17 cellular contexts compared by ENCODE assay signal in the genomic region with DNA sequence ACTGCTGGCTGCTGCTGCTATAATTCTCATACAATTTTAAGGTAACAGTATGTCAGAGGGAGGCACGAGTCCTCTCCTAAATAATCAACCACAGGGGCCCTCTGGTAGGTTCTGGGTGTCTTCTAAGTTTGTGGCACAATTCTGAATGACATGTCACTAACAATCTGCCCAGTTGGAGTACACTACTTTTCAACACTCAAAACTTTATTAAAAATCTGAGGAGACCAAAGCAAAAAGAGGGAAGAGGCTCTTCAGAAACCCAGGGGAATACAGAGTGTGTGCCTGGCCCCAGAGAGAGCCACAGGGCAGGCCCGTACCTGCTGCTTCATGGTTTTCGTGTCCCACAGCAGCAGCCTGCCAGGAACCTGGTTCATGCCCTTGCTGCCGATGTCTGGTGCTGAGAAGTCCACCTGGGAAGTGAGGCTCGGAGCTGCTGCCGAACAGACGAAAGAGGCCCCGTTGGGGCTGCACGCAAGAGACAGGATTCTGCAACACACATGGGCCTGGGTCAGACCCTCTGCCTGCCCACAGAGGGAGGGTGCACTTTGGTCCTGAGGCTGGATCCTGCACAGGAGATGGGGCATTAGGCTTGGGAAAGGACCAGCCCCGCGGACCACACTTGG. TPM values are rescaled to one million over a fixed set of nuclear protein-coding genes. Genes with fewer than 3 reads are reported as not detected.
DNase-seq lines count a peak whose midpoint lies in the region; ATAC-seq, FAIRE-seq and TF ChIP-seq lines count a peak whose summit lies in the region.
"Had no signal": no experiment of that assay in that cellular context is flagged by ENCODE, and none has a peak within 500 bp of the region (broad histone marks: within the 10 kb centered on the region; RNA-seq: fewer than 3 reads in every experiment).

No MANE protein-coding gene starts in this region.

- H3F3A ChIP-seq in GM23248 (ENCODE audit: insufficient read depth): no peaks in the 10 kb centered on the region

- no peaks in the 10 kb centered on the region for H3K79me2 ChIP-seq in GM23248 (ENCODE audit: insufficient read depth)

- peak overlapping the region; percentile 61 for H3K27ac ChIP-seq in GM23248
- peak overlapping the region in 3 of 4 donors; percentile 33 to 48 (median 48) for H3K27ac ChIP-seq in pancreas
- H3K27ac ChIP-seq in CD4-positive, alpha-beta memory T cell (ENCODE audit: low read depth, low read length): no peak overlapping the region
- H3K27ac ChIP-seq: left ventricle myocardium inferior had no signal

- 82 to 89% methylated on average over 11 of the region's 11 CpGs for WGBS in GM23248 (ENCODE audit: low coverage in 1 of 2, low lambda C conversion rate in 2 of 2, missing lambda C conversion rate in 2 of 2), 2 experiments
- 69% methylated on average over 11 of the region's 11 CpGs for WGBS in pancreas, 2 donors

- no peak overlapping the region for H3K4me3 Mint-ChIP-seq in activated T-helper 1 cell treated with anti-CD3 and anti-CD28 coated beads, Interleukin-12 subunit alpha, Interleukin-12 subunit beta, Interleukin-2, Interleukin-4 antibody, amounts not matched to agents 30 ng/mL and 10 ng/mL and 1 ng/mL, durations not matched to agents 14 hours and 24 hours and 36 hours
- no peak overlapping the region for H3K4me3 Mint-ChIP-seq in CD4-positive, alpha-beta memory T cell
- H3K4me3 Mint-ChIP-seq: endodermal cell had no signal

- H3K4me2 ChIP-seq in GM23248 (ENCODE audit: unreplicated experiment): no peak overlapping the region

- POLR2A ChIA-PET in CD4-positive, alpha-beta memory T cell (lab: Charles Lee; ENCODE audit: partially characterized antibody): no interaction called here

- no peaks in the 10 kb centered on the region for H3K9me3 Mint-ChIP-seq in activated T-helper 1 cell treated with anti-CD3 and anti-CD28 coated beads, Interleukin-12 subunit alpha, Interleukin-12 subunit beta, Interleukin-2, Interleukin-4 antibody, amounts not matched to agents 30 ng/mL and 10 ng/mL and 1 ng/mL, durations not matched to agents 14 hours and 24 hours and 36 hours
- no peaks in the 10 kb centered on the region for H3K9me3 Mint-ChIP-seq in CD4-positive, alpha-beta memory T cell
- H3K9me3 Mint-ChIP-seq: endodermal cell had no signal

- no peaks in the 10 kb centered on the region for H3K9me2 ChIP-seq in GM23248 (ENCODE audit: insufficient read depth)

- no peak for DNase-seq in GM23248
- no peak for DNase-seq in activated T-helper 1 cell treated with anti-CD3 and anti-CD28 coated beads, Interleukin-12 subunit alpha, Interleukin-12 subunit beta, Interleukin-2, Interleukin-4 antibody, amounts not matched to agents 30 ng/mL and 10 ng/mL and 1 ng/mL, durations not matched to agents 14 hours and 24 hours and 36 hours (ENCODE audit: low spot score)
- DNase-seq in pancreas: no peak
- DNase-seq in SKM-1 treated with dmso at 0.1 percent for 144 hours (lab: John Stamatoyannopoulos, UW; ENCODE audit: unreplicated experiment): no peak
- no peak for DNase-seq in CD4-positive, alpha-beta memory T cell
- DNase-seq: COR-L47, endodermal cell, left ventricle myocardium inferior, NCI-H1417, NCI-H2171 had no signal

- H3K4me1 ChIP-seq in GM23248 (ENCODE audit: insufficient read depth): peaks cover 14% of the 10 kb centered on the region; the same call in 1 of the 2 replicates
- H3K4me1 ChIP-seq in pancreas: peaks cover 0 to 16% (median 13%) of the 10 kb centered on the region in 3 donors
- H3K4me1 ChIP-seq in CD4-positive, alpha-beta memory T cell (ENCODE audit: insufficient read depth, low read length): no peaks in the 10 kb centered on the region

- H3K36me3 ChIP-seq in GM23248 (ENCODE audit: low read depth) (0 out of 2 replicates have a peak, but pooled peaks cover 4% of the 10 kb centered on the region), pancreas (peaks cover 0 to 60% (median 12%) of the 10 kb centered on the region in 3 donors)
- peaks cover 45% of the 10 kb centered on the region for H3K36me3 ChIP-seq in CD4-positive, alpha-beta memory T cell (ENCODE audit: insufficient read depth, low read length)

- 0 out of 2 replicates have a peak overlapping the region, but pooled peaks have one; percentile 33 for H3K9ac ChIP-seq in GM23248

- CTCF ChIA-PET in CD4-positive, alpha-beta memory T cell (lab: Charles Lee; ENCODE audit: partially characterized antibody): interaction anchor here (1.4 kb wide), 1 partner anchor 42 kb away, joined by 3 read pairs; no protein-coding TSS in a partner anchor

- no peaks in the 10 kb centered on the region for H3K27me3 ChIP-seq in GM23248 (replicated peaks; ENCODE audit: insufficient read depth)
- no peaks in the 10 kb centered on the region for H3K27me3 ChIP-seq in pancreas
- H3K27me3 ChIP-seq in CD4-positive, alpha-beta memory T cell (ENCODE audit: insufficient read depth, low read length): no peaks in the 10 kb centered on the region

- in situ Hi-C loops in GM23248 (cut with MboI): loop anchor here (25.0 kb wide), 1 partner anchor 531 kb away; no protein-coding TSS in a partner anchor

- H2AFZ ChIP-seq in GM23248: no peak overlapping the region

- H3K27ac Mint-ChIP-seq in activated T-helper 1 cell treated with anti-CD3 and anti-CD28 coated beads, Interleukin-12 subunit alpha, Interleukin-12 subunit beta, Interleukin-2, Interleukin-4 antibody, amounts not matched to agents 30 ng/mL and 10 ng/mL and 1 ng/mL, durations not matched to agents 14 hours and 24 hours and 36 hours: peak overlapping the region; percentile 34
- peak overlapping the region in 1 of 7 donors; percentile 52 for H3K27ac Mint-ChIP-seq in CD4-positive, alpha-beta memory T cell

- intact Hi-C loops in activated T-helper 1 cell treated with anti-CD3 and anti-CD28 coated beads, Interleukin-12 subunit alpha, Interleukin-12 subunit beta, Interleukin-2, Interleukin-4 antibody, amounts not matched to agents 30 ng/mL and 10 ng/mL and 1 ng/mL, durations not matched to agents 14 hours and 24 hours and 36 hours (cut with micrococcal nuclease): no loop called here
- intact Hi-C loops in pancreas (cut with DNase I): no loop called here
- intact Hi-C loops in CD4-positive, alpha-beta memory T cell (cut with micrococcal nuclease): no loop called here

- H3K4me3 ChIP-seq in GM23248: no peak overlapping the region
- no peak overlapping the region for H3K4me3 ChIP-seq in pancreas
- no peak overlapping the region for H3K4me3 ChIP-seq in CD4-positive, alpha-beta memory T cell (ENCODE audit: low read length in 2 of 2)
- H3K4me3 ChIP-seq: left ventricle myocardium inferior had no signal

- H3K27me3 Mint-ChIP-seq in activated T-helper 1 cell treated with anti-CD3 and anti-CD28 coated beads, Interleukin-12 subunit alpha, Interleukin-12 subunit beta, Interleukin-2, Interleukin-4 antibody, amounts not matched to agents 30 ng/mL and 10 ng/mL and 1 ng/mL, durations not matched to agents 14 hours and 24 hours and 36 hours (ENCODE audit: insufficient read depth): no peaks in the 10 kb centered on the region
- H3K27me3 Mint-ChIP-seq in CD4-positive, alpha-beta memory T cell: no peaks in the 10 kb centered on the region

- TF ChIP-seq CTCF in pancreas (IDR thresholded peaks at IDR 0.05): no peak

- peaks cover 6% of the 10 kb centered on the region for H3K4me1 Mint-ChIP-seq in activated T-helper 1 cell treated with anti-CD3 and anti-CD28 coated beads, Interleukin-12 subunit alpha, Interleukin-12 subunit beta, Interleukin-2, Interleukin-4 antibody, amounts not matched to agents 30 ng/mL and 10 ng/mL and 1 ng/mL, durations not matched to agents 14 hours and 24 hours and 36 hours (ENCODE audit: low read depth)
- H3K4me1 Mint-ChIP-seq in CD4-positive, alpha-beta memory T cell: peaks cover 0 to 5% (median 1%) of the 10 kb centered on the region in 4 donors
- H3K4me1 Mint-ChIP-seq: endodermal cell had no signal

- peak; percentile 69 for ATAC-seq in esophagus mucosa
- peak in 1 of 4 donors; percentile 5 for ATAC-seq in pancreas
- no peak for ATAC-seq in GM21360 (IDR thresholded peaks at IDR 0.05; ENCODE audit: unreplicated experiment)
- ATAC-seq in GM18520 (IDR thresholded peaks at IDR 0.05; ENCODE audit: unreplicated experiment): no peak

- no peaks in the 10 kb centered on the region for H4K20me1 ChIP-seq in GM23248 (ENCODE audit: insufficient read depth)

- H3K9me3 ChIP-seq in GM23248 (ENCODE audit: low read depth) (no peaks in the 10 kb centered on the region), pancreas (no peaks in the 10 kb centered on the region)
- no peaks in the 10 kb centered on the region for H3K9me3 ChIP-seq in CD4-positive, alpha-beta memory T cell (ENCODE audit: control insufficient read depth in 1 of 2, low read length in 2 of 2)
- H3K9me3 ChIP-seq: left ventricle myocardium inferior had no signal

- peaks cover 45% of the 10 kb centered on the region for H3K36me3 Mint-ChIP-seq in activated T-helper 1 cell treated with anti-CD3 and anti-CD28 coated beads, Interleukin-12 subunit alpha, Interleukin-12 subunit beta, Interleukin-2, Interleukin-4 antibody, amounts not matched to agents 30 ng/mL and 10 ng/mL and 1 ng/mL, durations not matched to agents 14 hours and 24 hours and 36 hours (ENCODE audit: low read depth)
- peaks cover 81 to 92% of the 10 kb centered on the region in 2 donors for H3K36me3 Mint-ChIP-seq in CD4-positive, alpha-beta memory T cell

- FAIRE-seq in pancreas (lab: Jason Lieb, UNC): no peak
- FAIRE-seq: urothelium cell line had no signal

RNA-seq across cellular contexts. Expression of gene WDR91, which starts 18.3 kb away (rescaled TPM):
- total RNA-seq in GM23248 (2014; rRNA removed; shearing (Covaris generic)): 3.4 and 8.3 TPM in 2 replicates
- 4.1 and 5.4 TPM in 2 replicates for polyA plus RNA-seq in GM23248 (2016; fragmentation: Nextera tagmentation; extraction: Ambion mirVana)
- total RNA-seq in activated T-helper 1 cell treated with anti-CD3 and anti-CD28 coated beads, Interleukin-12 subunit alpha, Interleukin-12 subunit beta, Interleukin-2, Interleukin-4 antibody, amounts not matched to agents 30 ng/mL and 10 ng/mL and 1 ng/mL, durations not matched to agents 14 hours and 24 hours and 36 hours: 34.6 and 35.4 TPM in 2 replicates
- total RNA-seq in esophagus mucosa: 28.8 TPM
- 10 to 100 TPM; 17.8 to 28.9 (median 23.0) TPM for total RNA-seq in pancreas
- polyA plus RNA-seq in pancreas: 10 to 100 TPM; 43.0 to 47.9 TPM
- 10 to 100 TPM; 29.1 to 29.4 TPM for total RNA-seq in CD4-positive, alpha-beta memory T cell
- 1 to 10 TPM; 2.3 to 8.9 TPM for polyA plus RNA-seq in CD4-positive, alpha-beta memory T cell

RNA-seq across cellular contexts. Expression of gene CYREN, which starts 22.5 kb away (rescaled TPM):
- 37.3 and 40.4 TPM in 2 replicates for total RNA-seq in GM23248 (2014; rRNA removed; shearing (Covaris generic))
- 38.3 and 38.7 TPM in 2 replicates for polyA plus RNA-seq in GM23248 (2016; fragmentation: Nextera tagmentation; extraction: Ambion mirVana)
- 58.8 and 58.9 TPM in 2 replicates for total RNA-seq in activated T-helper 1 cell treated with anti-CD3 and anti-CD28 coated beads, Interleukin-12 subunit alpha, Interleukin-12 subunit beta, Interleukin-2, Interleukin-4 antibody, amounts not matched to agents 30 ng/mL and 10 ng/mL and 1 ng/mL, durations not matched to agents 14 hours and 24 hours and 36 hours
- total RNA-seq in esophagus mucosa: 39.6 TPM
- total RNA-seq in pancreas: 10 to 100 TPM; 13.9 to 29.0 (median 21.0) TPM
- 10 to 100 TPM; 25.2 to 28.2 TPM for polyA plus RNA-seq in pancreas
- total RNA-seq in CD4-positive, alpha-beta memory T cell: 10 to 100 TPM; 45.3 to 46.5 TPM
- polyA plus RNA-seq in CD4-positive, alpha-beta memory T cell: 10 to 100 TPM; 35.2 to 52.9 TPM

RNA-seq across cellular contexts. Expression of gene STRA8, which starts 40.6 kb away (rescaled TPM):
- total RNA-seq in GM23248 (2014; rRNA removed; shearing (Covaris generic)): not detected in 2 replicates
- not detected in 2 replicates for polyA plus RNA-seq in GM23248 (2016; fragmentation: Nextera tagmentation; extraction: Ambion mirVana)
- total RNA-seq in activated T-helper 1 cell treated with anti-CD3 and anti-CD28 coated beads, Interleukin-12 subunit alpha, Interleukin-12 subunit beta, Interleukin-2, Interleukin-4 antibody, amounts not matched to agents 30 ng/mL and 10 ng/mL and 1 ng/mL, durations not matched to agents 14 hours and 24 hours and 36 hours: not detected in 2 replicates
- total RNA-seq in esophagus mucosa: not detected
- not detected for total RNA-seq in pancreas
- under 1 TPM in 1 of 2 donors, not detected in 1; 0.12 TPM for polyA plus RNA-seq in pancreas
- not detected for total RNA-seq in CD4-positive, alpha-beta memory T cell
- polyA plus RNA-seq in CD4-positive, alpha-beta memory T cell: not detected
- total RNA-seq: cerebellum, endodermal cell, left ventricle myocardium inferior, omental fat pad, SK-MEL-5 had no signal

RNA-seq across cellular contexts. Expression of gene TMEM140, which starts 45.2 kb away (rescaled TPM):
- 1.6 and 4.4 TPM in 2 replicates for total RNA-seq in GM23248 (2014; rRNA removed; shearing (Covaris generic))
- polyA plus RNA-seq in GM23248 (2016; fragmentation: Nextera tagmentation; extraction: Ambion mirVana) (6.1 and 6.5 TPM in 2 replicates), pancreas (1 to 10 TPM; 5.0 to 6.5 TPM)
- total RNA-seq in activated T-helper 1 cell treated with anti-CD3 and anti-CD28 coated beads, Interleukin-12 subunit alpha, Interleukin-12 subunit beta, Interleukin-2, Interleukin-4 antibody, amounts not matched to agents 30 ng/mL and 10 ng/mL and 1 ng/mL, durations not matched to agents 14 hours and 24 hours and 36 hours: 2.9 and 4.5 TPM in 2 replicates
- total RNA-seq in esophagus mucosa (1.4 TPM), pancreas (10 to 100 TPM in 1 of 6 donors, 1 to 10 TPM in 5; 2.7 to 14.3 (median 4.3) TPM)
- total RNA-seq in CD4-positive, alpha-beta memory T cell: 10 to 100 TPM; 28.3 to 31.3 TPM
- polyA plus RNA-seq in CD4-positive, alpha-beta memory T cell: 10 to 100 TPM; 13.6 to 30.9 TPM
- total RNA-seq: endodermal cell had no signal
